In the genomic region with DNA sequence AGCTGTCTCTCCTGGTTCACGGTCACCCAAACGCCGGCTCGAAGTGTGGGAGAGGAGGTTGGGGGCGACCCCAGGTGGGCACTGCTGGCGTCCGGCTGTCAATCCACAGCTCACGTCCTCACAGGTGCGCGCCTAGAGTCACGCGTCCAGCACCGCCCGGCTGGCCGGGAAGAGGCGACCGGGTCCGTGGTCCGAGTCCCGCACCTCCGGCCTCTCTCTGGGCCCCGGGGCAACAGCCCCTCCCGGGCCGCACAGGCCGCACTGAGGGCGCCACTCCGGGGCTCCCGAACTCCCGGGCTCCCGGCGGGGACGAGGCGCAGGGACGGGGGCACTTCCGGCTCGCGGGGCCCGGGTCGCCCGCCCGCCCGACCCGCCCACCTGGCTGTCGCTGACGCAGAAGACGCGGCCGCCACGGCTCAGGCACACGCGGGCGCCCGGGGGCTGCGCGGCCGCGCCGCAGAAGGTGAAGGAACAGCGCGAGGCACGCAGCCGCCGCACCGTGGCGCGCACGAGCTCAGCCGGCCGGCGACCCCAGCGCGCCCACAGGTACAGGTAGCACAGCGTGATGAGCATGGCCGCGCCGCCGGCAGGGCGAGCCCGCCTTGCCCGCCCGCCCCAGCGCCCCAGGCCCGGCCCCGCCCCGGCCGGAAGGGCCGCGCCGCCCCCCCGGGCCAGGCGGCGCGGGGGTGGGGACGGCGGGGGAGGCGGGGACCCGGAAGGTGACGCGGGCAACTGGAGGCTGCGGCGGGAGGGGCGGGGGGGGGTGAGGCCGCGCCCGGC, we compare ENCODE assay signal across 8 cellular contexts. TPM values are rescaled to one million over a fixed set of nuclear protein-coding genes. Genes with fewer than 3 reads are reported as not detected.
DNase-seq lines count a peak whose midpoint lies in the region; ATAC-seq and TF ChIP-seq lines count a peak whose summit lies in the region.

Gene HLCS (minus strand): TSS at position 604 of the 780 bp plus-strand sequence. CDS start 31 bp downstream, at position 573.

- peak within 1 kb of the TSS; percentile 93 for H3K27ac Mint-ChIP-seq in activated CD8-positive, alpha-beta T cell treated with anti-CD3 and anti-CD28 coated beads for 36 hours

- 1% methylated on average over 51 to 53 of the region's 105 CpGs for WGBS in mesodermal cell (ENCODE audit: insufficient coverage in 2 of 2), 2 experiments

- CTCF ChIA-PET in activated CD8-positive, alpha-beta T cell treated with anti-CD3 and anti-CD28 coated beads for 36 hours (lab: Charles Lee) = interaction anchor here (0.6 to 4.3 kb wide), 11 partner anchors 8 to 44 kb away, joined by 3 to 28 read pairs (median 3); no protein-coding TSS in a partner anchor

- TF ChIP-seq CTCF in BE2C (IDR thresholded peaks at IDR 0.05; ENCODE audit: low read depth, low read length) = no peak; the same call in 1 of the 2 replicates
- TF ChIP-seq CTCF in activated CD8-positive, alpha-beta T cell treated with anti-CD3 and anti-CD28 coated beads for 36 hours (IDR thresholded peaks at IDR 0.05) = no peak

- peak within 1 kb of the TSS; percentile 88 for H3K4me3 Mint-ChIP-seq in activated CD8-positive, alpha-beta T cell treated with anti-CD3 and anti-CD28 coated beads for 36 hours

- intact Hi-C loops in activated CD8-positive, alpha-beta T cell treated with anti-CD3 and anti-CD28 coated beads for 36 hours (cut with micrococcal nuclease) = no loop called here

- H3K9me3 ChIP-seq in BE2C = peaks cover 3% of the 10 kb centered on the region; the same call in 1 of the 2 replicates
- H3K9me3 ChIP-seq in mesodermal cell (ENCODE audit: control insufficient read depth, low read length) = no peaks in the 10 kb centered on the region

- peak within 1 kb of the TSS; percentile 36 for H3K27ac ChIP-seq in mesodermal cell (ENCODE audit: low read depth, low read length, severe bottlenecking)

- ATAC-seq in GM19035 (IDR thresholded peaks at IDR 0.05; ENCODE audit: unreplicated experiment) (peak; percentile 80), HG03342 (IDR thresholded peaks at IDR 0.05; ENCODE audit: unreplicated experiment) (peak; percentile 74)
- peak; percentile 89 for ATAC-seq in activated CD8-positive, alpha-beta T cell treated with anti-CD3 and anti-CD28 coated beads for 36 hours

- H3K4me3 ChIP-seq in BE2C (ENCODE audit: low read depth, low read length) = peak within 1 kb of the TSS; percentile 67
- H3K4me3 ChIP-seq in mesodermal cell (ENCODE audit: extremely low read depth, insufficient read depth, low read length, poor library complexity, severe bottlenecking) = peak within 1 kb of the TSS; percentile 56

- peaks cover 22% of the 10 kb centered on the region for H3K4me1 Mint-ChIP-seq in activated CD8-positive, alpha-beta T cell treated with anti-CD3 and anti-CD28 coated beads for 36 hours (ENCODE audit: low read depth)

- POLR2A ChIA-PET in activated CD8-positive, alpha-beta T cell treated with anti-CD3 and anti-CD28 coated beads for 36 hours (lab: Charles Lee) = interaction anchor here (0.8 to 2.5 kb wide), 8 partner anchors 11 to 256 kb away, joined by 3 to 9 read pairs (median 4); no protein-coding TSS in a partner anchor

- no peaks in the 10 kb centered on the region for H3K27me3 ChIP-seq in BE2C

- peaks cover 2% of the 10 kb centered on the region for H3K36me3 Mint-ChIP-seq in activated CD8-positive, alpha-beta T cell treated with anti-CD3 and anti-CD28 coated beads for 36 hours (ENCODE audit: low read depth)

- H3K36me3 ChIP-seq in BE2C (no peaks in the 10 kb centered on the region), mesodermal cell (ENCODE audit: control insufficient read depth, insufficient read depth, low read length) (peaks cover 15% of the 10 kb centered on the region)

- DNase-seq in BE2C (peak; percentile 65), NCI-H526 (lab: John Stamatoyannopoulos, UW) (peak; percentile 26 to 85)
- DNase-seq in activated CD8-positive, alpha-beta T cell treated with anti-CD3 and anti-CD28 coated beads for 36 hours = peak; percentile 78
- DNase-seq in effector CD4-positive, alpha-beta T cell = peak; percentile 61
- peak; percentile 55 to 68 for DNase-seq in stimulated activated CD8-positive, alpha-beta memory T cell treated with anti-CD3 and anti-CD28 coated beads, Interleukin-2, amount 100 ng/mL, for 48 hours (ENCODE audit: low read depth in 2 of 2)

- H3K9me3 Mint-ChIP-seq in activated CD8-positive, alpha-beta T cell treated with anti-CD3 and anti-CD28 coated beads for 36 hours = no peaks in the 10 kb centered on the region

- peaks cover 5% of the 10 kb centered on the region for H3K4me1 ChIP-seq in BE2C
- peaks cover 10% of the 10 kb centered on the region for H3K4me1 ChIP-seq in mesodermal cell (ENCODE audit: control insufficient read depth, insufficient read depth, low read length, poor library complexity, severe bottlenecking)

- H3K27me3 Mint-ChIP-seq in activated CD8-positive, alpha-beta T cell treated with anti-CD3 and anti-CD28 coated beads for 36 hours = no peaks in the 10 kb centered on the region

RNA-seq across cellular contexts. Expression of gene HLCS, which starts in this region (rescaled TPM):
- 8.8 TPM for polyA plus RNA-seq in BE2C (2012; ENCODE audit: insufficient read depth, insufficient read length, low read depth)
- 10 to 100 TPM; 12.5 to 15.5 TPM for total RNA-seq in activated CD8-positive, alpha-beta T cell treated with anti-CD3 and anti-CD28 coated beads for 36 hours
- 13.8 TPM for polyA plus RNA-seq in mesodermal cell (2013, experiment 1 of 2)
- polyA plus RNA-seq in mesodermal cell (2013, experiment 2 of 2) = 13.9 TPM

Comparison
In these comparisons a context has a peak if more than half of its experiments do, and no peak if none do; other contexts are left out.
1. Peak in every context shown above with its lines: DNase-seq, ATAC-seq, H3K4me3 ChIP-seq and H3K27ac ChIP-seq.